Comparison of ENCODE assay signal across 20 cellular contexts in genomic region chr12:49811961-49812401, GRCh38. TPM values are rescaled to one million over a fixed set of nuclear protein-coding genes. Genes with fewer than 3 reads are reported as not detected.
DNase-seq lines count a peak whose midpoint lies in the region; ATAC-seq, FAIRE-seq and TF ChIP-seq lines count a peak whose summit lies in the region.
"Had no signal": no experiment of that assay in that cellular context is flagged by ENCODE, and none has a peak within 500 bp of the region (broad histone marks: within the 10 kb centered on the region; RNA-seq: fewer than 3 reads in every experiment).

No MANE protein-coding gene starts in this region.

- H3K9me3 Mint-ChIP-seq in activated B cell treated with CpG ODN at 0.5 μM for 24 hours (no peaks in the 10 kb centered on the region), progenitor cell of endocrine pancreas (ENCODE audit: low read depth) (no peaks in the 10 kb centered on the region)
- H3K9me3 Mint-ChIP-seq: immature natural killer cell had no signal

- CTCF ChIA-PET in activated B cell treated with CpG ODN at 0.5 μM for 24 hours (lab: Charles Lee), result interaction anchor here (1.0 kb wide), 1 partner anchor 34 kb away, joined by 3 read pairs; no protein-coding TSS in a partner anchor

- TF ChIP-seq CTCF in activated B cell treated with CpG ODN at 0.5 μM for 24 hours (IDR thresholded peaks at IDR 0.05) (no peak), progenitor cell of endocrine pancreas (IDR thresholded peaks at IDR 0.05; ENCODE audit: unreplicated experiment) (no peak)

- FAIRE-seq in GM18507 (lab: Jason Lieb, UNC), result peak; percentile 5
- FAIRE-seq: RCC 7860 had no signal

- H3K4me3 Mint-ChIP-seq in activated B cell treated with CpG ODN at 0.5 μM for 24 hours, result no peak overlapping the region
- H3K4me3 Mint-ChIP-seq in progenitor cell of endocrine pancreas (ENCODE audit: low read depth), result no peak overlapping the region
- H3K4me3 Mint-ChIP-seq: immature natural killer cell had no signal

- ATAC-seq in activated B cell treated with CpG ODN at 0.5 μM for 24 hours (ENCODE audit: low read depth), result peak; percentile 42
- ATAC-seq: left lung had no signal

- in situ Hi-C loops in KBM-7 (cut with MboI; ENCODE audit: low pct_unique_long_range_greater_than_20kb, low sequenced_read_pairs), result no loop called here

- H3K27me3 Mint-ChIP-seq in activated B cell treated with CpG ODN at 0.5 μM for 24 hours (no peaks in the 10 kb centered on the region), progenitor cell of endocrine pancreas (no peaks in the 10 kb centered on the region)

- DNase-seq in GM18507 (ENCODE audit: extremely low spot score, insufficient read length, low read depth), result no peak
- peak; percentile 56 for DNase-seq in KBM-7
- DNase-seq in activated B cell treated with CpG ODN at 0.5 μM for 24 hours, result no peak
- DNase-seq in progenitor cell of endocrine pancreas (ENCODE audit: low spot score, unreplicated experiment), result no peak
- no peak for DNase-seq in NCI-H2081 (lab: John Stamatoyannopoulos, UW)
- no peak for DNase-seq in NCI-H510A (lab: John Stamatoyannopoulos, UW)
- no peak for DNase-seq in posterior vena cava (ENCODE audit: low spot score)
- DNase-seq in LoVo (ENCODE audit: low spot score), result no peak
- DNase-seq: activated CD4-positive, alpha-beta T cell treated with anti-CD3 and anti-CD28 coated beads, Interleukin-2, amount 50 U/mL, for 48 hours; activated naive CD4-positive, alpha-beta T cell; activated T-cell treated with anti-CD3 and anti-CD28 coated beads for 4 hours; amygdala; EL; immature natural killer cell; left lung; MG63; NCI-H146; T-helper 2 cell; upper lobe of left lung had no signal

- intact Hi-C loops in activated B cell treated with CpG ODN at 0.5 μM for 24 hours (cut with micrococcal nuclease), result no loop called here
- intact Hi-C loops in posterior vena cava (cut with DNase I), result no loop called here

- H3K27ac Mint-ChIP-seq in activated B cell treated with CpG ODN at 0.5 μM for 24 hours (peak overlapping the region; percentile 10), progenitor cell of endocrine pancreas (peak overlapping the region; percentile 43)

- peaks cover 22% of the 10 kb centered on the region for H3K4me1 Mint-ChIP-seq in activated B cell treated with CpG ODN at 0.5 μM for 24 hours
- H3K4me1 Mint-ChIP-seq in progenitor cell of endocrine pancreas (ENCODE audit: low read depth), result peaks cover 8% of the 10 kb centered on the region

- POLR2A ChIA-PET in activated B cell treated with CpG ODN at 0.5 μM for 24 hours (lab: Charles Lee), result interaction anchor here (1.1 to 1.6 kb wide), 2 partner anchors 27 to 70 kb away, joined by 3 to 4 read pairs; partner anchors contain the start of gene TMBIM6

- peaks cover 5% of the 10 kb centered on the region for H3K36me3 Mint-ChIP-seq in activated B cell treated with CpG ODN at 0.5 μM for 24 hours (ENCODE audit: low read depth)
- H3K36me3 Mint-ChIP-seq in progenitor cell of endocrine pancreas (ENCODE audit: insufficient read depth), result peaks cover 3% of the 10 kb centered on the region

RNA-seq across cellular contexts. Expression of gene NCKAP5L, which starts 16.2 kb away (rescaled TPM):
- 7.2 and 9.1 TPM in 2 replicates for total RNA-seq in activated B cell treated with CpG ODN at 0.5 μM for 24 hours
- 33.4 and 34.5 TPM in 2 replicates for total RNA-seq in progenitor cell of endocrine pancreas
- 10 to 100 TPM; 16.2 to 22.4 TPM for total RNA-seq in posterior vena cava

RNA-seq across cellular contexts. Expression of gene BCDIN3D, which starts 30.9 kb away (rescaled TPM):
- total RNA-seq in activated B cell treated with CpG ODN at 0.5 μM for 24 hours (10.4 and 12.0 TPM in 2 replicates), progenitor cell of endocrine pancreas (6.1 and 7.3 TPM in 2 replicates), posterior vena cava (1 to 10 TPM; 2.5 to 4.0 TPM)
